ENCODE assay signal across 1 cellular context in the genomic region with DNA sequence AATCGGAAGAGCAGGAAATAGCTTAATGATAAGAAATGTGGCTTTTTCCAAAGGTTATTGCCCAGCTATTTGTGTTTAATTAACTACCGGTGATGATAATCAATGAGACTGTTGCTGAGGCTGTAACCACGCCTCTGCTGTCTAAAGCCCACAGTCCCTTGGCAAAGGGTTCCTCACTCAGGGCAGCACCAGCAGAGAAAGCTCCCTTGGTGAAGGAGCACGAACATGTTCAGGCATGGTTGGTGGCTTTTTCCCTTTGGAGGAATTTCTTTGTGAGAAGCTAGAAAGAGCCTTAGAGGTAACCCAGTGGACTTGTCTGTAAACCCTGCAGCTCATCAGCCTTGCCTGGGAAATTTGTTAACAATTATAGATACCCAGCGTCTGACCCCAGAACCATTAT.
A peak's percentile ranks its signal among the peaks of the same experiment; 100 is the strongest.
TF ChIP-seq lines count a peak whose summit lies in the region.

No MANE protein-coding gene starts in this region.

TF ChIP-seq in HepG2, 621 proteins besides CTCF, POLR2A, EP300 and RAD21:
- TF ChIP-seq ZXDC (CRISPR knock-in tag; IDR thresholded peaks at IDR 0.05) (no peak), SSRP1 (CRISPR knock-in tag; IDR thresholded peaks at IDR 0.05) (no peak), ZNF543 (CRISPR knock-in tag; IDR thresholded peaks at IDR 0.05) (peak; percentile 96), KMT2A (CRISPR knock-in tag; IDR thresholded peaks at IDR 0.05) (no peak), NR0B2 (CRISPR knock-in tag; IDR thresholded peaks at IDR 0.05) (no peak), TSC22D2 (CRISPR knock-in tag; IDR thresholded peaks at IDR 0.05; ENCODE audit: borderline replicate concordance) (no peak), ZNF616 (CRISPR knock-in tag; IDR thresholded peaks at IDR 0.05; ENCODE audit: low read depth) (no peak), FOXA1 (IDR thresholded peaks at IDR 0.05) (no peak), FOXA1 (CRISPR knock-in tag; IDR thresholded peaks at IDR 0.05) (no peak), KIAA2018 (CRISPR knock-in tag; IDR thresholded peaks at IDR 0.05; ENCODE audit: borderline replicate concordance) (no peak), HMG20A (CRISPR knock-in tag; IDR thresholded peaks at IDR 0.05; ENCODE audit: borderline replicate concordance) (no peak), ZNF136 (CRISPR knock-in tag; IDR thresholded peaks at IDR 0.05; ENCODE audit: low read depth) (no peak), FOXO4 (CRISPR knock-in tag; conservative IDR thresholded peaks at IDR 0.05) (0 out of 2 replicates have a peak, but pooled peaks have one; percentile 78)
- TF ChIP-seq, protein P1, sequence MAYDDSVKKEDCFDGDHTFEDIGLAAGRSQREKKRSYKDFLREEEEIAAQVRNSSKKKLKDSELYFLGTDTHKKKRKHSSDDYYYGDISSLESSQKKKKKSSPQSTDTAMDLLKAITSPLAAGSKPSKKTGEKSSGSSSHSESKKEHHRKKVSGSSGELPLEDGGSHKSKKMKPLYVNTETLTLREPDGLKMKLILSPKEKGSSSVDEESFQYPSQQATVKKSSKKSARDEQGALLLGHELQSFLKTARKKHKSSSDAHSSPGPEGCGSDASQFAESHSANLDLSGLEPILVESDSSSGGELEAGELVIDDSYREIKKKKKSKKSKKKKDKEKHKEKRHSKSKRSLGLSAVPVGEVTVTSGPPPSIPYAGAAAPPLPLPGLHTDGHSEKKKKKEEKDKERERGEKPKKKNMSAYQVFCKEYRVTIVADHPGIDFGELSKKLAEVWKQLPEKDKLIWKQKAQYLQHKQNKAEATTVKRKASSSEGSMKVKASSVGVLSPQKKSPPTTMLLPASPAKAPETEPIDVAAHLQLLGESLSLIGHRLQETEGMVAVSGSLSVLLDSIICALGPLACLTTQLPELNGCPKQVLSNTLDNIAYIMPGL (CRISPR knock-in tag; IDR thresholded peaks at IDR 0.05; ENCODE audit: borderline replicate concordance in 1 of 2, low read depth in 1 of 2) = no peak
- TF ChIP-seq, protein P2, sequence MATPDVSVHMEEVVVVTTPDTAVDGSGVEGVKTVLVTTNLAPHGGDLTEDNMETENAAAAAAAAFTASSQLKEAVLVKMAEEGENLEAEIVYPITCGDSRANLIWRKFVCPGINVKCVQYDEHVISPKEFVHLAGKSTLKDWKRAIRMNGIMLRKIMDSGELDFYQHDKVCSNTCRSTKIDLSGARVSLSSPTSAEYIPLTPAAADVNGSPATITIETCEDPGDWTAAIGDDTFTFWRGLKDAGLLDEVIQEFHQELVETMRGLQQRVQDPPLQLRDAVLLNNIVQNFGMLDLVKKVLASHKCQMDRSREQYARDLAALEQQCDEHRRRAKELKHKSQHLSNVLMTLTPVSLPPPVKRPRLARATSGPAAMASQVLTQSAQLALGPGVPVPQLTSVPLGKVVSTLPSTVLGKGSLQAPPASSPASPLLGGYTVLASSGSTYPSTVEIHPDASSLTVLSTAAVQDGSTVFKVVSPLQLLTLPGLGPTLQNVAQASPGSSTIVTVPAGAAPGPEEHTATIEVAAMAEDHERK (CRISPR knock-in tag; IDR thresholded peaks at IDR 0.05; ENCODE audit: low read depth) = no peak
